8 cellular contexts compared by ENCODE assay signal in genomic region chr12:123983822-123984485, GRCh38. TPM values are rescaled to one million over a fixed set of nuclear protein-coding genes. Genes with fewer than 3 reads are reported as not detected.
DNase-seq lines count a peak whose midpoint lies in the region; ATAC-seq and TF ChIP-seq lines count a peak whose summit lies in the region.

No MANE protein-coding gene starts in this region.

- H3K4me3 ChIP-seq in Panc1 (ENCODE audit: low read depth in 2 of 2, low read length in 2 of 2) = no peak overlapping the region

- H3K27ac ChIP-seq in Panc1 (ENCODE audit: low read length) = no peak overlapping the region

- POLR2A ChIA-PET in Panc1 (lab: Charles Lee) = no interaction called here

- peaks cover 12% of the 10 kb centered on the region for H3K36me3 ChIP-seq in Panc1 (ENCODE audit: control insufficient read depth, insufficient read depth, low read length)

- peak; percentile 96 for ATAC-seq in Panc1
- no peak for ATAC-seq in GM21447 (IDR thresholded peaks at IDR 0.05; ENCODE audit: unreplicated experiment)

- intact Hi-C loops in Panc1 (cut with micrococcal nuclease; ENCODE audit: unreplicated experiment) = loop anchor here (5.0 kb wide), 2 partner anchors 77 to 182 kb away; no protein-coding TSS in a partner anchor

- peak; percentile 84 for TF ChIP-seq CTCF in Panc1 (IDR thresholded peaks at IDR 0.05)

- no peaks in the 10 kb centered on the region for H3K4me1 ChIP-seq in Panc1 (ENCODE audit: control insufficient read depth, insufficient read depth, low read length)

- in situ Hi-C loops in Panc1 (cut with HindIII; ENCODE audit: low pct_unique_long_range_greater_than_20kb, low sequenced_read_pairs) = no loop called here

- no TSS peak for BruUV-seq in Panc1 (replicated peaks; lab: Mats Ljungman, UMichigan)

- DNase-seq in DMS153 (lab: John Stamatoyannopoulos, UW) (peak; percentile 39), HS-27A (ENCODE audit: low read depth) (peak; percentile 17), Panc1 (ENCODE audit: low read depth, low spot score) (no peak), glomerular endothelial cell (ENCODE audit: extremely low read depth, low read depth, low spot score) (peak; percentile 60), pons (ENCODE audit: low spot score) (peak; percentile 93), NCI-H2029 (lab: John Stamatoyannopoulos, UW) (no peak)
- peak; percentile 70 for DNase-seq in activated effector memory CD4-positive, alpha-beta T cell treated with anti-CD3 and anti-CD28 coated beads, Interleukin-2, amount 50 U/mL, for 16 hours

- no peaks in the 10 kb centered on the region for H3K27me3 ChIP-seq in Panc1 (ENCODE audit: control insufficient read depth, insufficient read depth, low read length)

- CTCF ChIA-PET in Panc1 (lab: Charles Lee) = interaction anchor here (0.6 kb wide), 1 partner anchor 181 kb away, joined by 4 read pairs; no protein-coding TSS in a partner anchor

- no peaks in the 10 kb centered on the region for H3K9me3 ChIP-seq in Panc1 (ENCODE audit: control insufficient read depth, insufficient read depth, low read depth, low read length)

RNA-seq across cellular contexts. Expression of gene ZNF664, which starts 10.9 kb away (rescaled TPM):
- total RNA-seq in Panc1 (2021; ENCODE audit: unreplicated experiment) (115 TPM), glomerular endothelial cell (38.0 and 48.7 TPM in 2 replicates)
- 57.7 TPM for polyA plus RNA-seq in Panc1 (2012; ENCODE audit: insufficient read length)

RNA-seq across cellular contexts. Expression of gene CCDC92, which starts 11.3 kb away (rescaled TPM):
- total RNA-seq in Panc1 (2021; ENCODE audit: unreplicated experiment) = 53.7 TPM
- polyA plus RNA-seq in Panc1 (2012; ENCODE audit: insufficient read length) = 77.2 TPM
- 22.9 and 30.9 TPM in 2 replicates for total RNA-seq in glomerular endothelial cell

Comparison
In these comparisons a context has a peak if more than half of its experiments do, and no peak if none do; other contexts are left out.
1. DNase-seq: peak in DMS153 (single experiment), HS-27A (single experiment), activated effector memory CD4-positive, alpha-beta T cell treated with anti-CD3 and anti-CD28 coated beads, Interleukin-2, amount 50 U/mL, for 16 hours (single experiment), glomerular endothelial cell (single experiment) and pons (single experiment); none in Panc1 (single experiment) and NCI-H2029 (single experiment).